In the genomic region with DNA sequence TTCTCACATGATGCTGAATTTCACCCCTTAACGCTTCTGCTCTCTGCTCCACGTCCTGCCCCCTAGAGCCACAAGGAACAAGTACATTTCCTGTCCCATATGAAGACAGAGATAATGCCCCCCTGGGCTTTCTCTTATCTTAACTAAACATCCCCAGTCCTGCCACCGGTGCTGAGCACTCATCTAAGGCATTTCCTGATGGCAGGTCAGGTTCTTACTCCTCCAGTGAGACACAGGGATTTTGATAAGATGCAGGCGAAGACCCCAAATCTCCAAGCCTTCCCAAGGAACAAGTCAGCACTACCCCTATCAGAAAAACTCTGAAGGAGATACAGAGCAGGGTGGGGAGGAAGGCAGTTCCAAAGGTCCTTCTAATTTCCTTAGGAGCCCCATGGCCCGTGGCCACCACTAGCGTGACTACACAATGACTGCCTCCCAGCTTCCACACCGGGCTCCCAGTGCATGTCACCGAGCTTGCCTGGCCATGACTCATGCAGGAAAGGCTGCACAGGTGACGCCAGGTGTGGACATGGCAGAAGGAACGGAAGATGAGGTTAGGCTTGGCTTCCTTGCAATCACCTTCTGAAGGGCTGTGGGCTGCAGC, we compare ENCODE assay signal across 1 cellular context.
A peak's percentile ranks its signal among the peaks of the same experiment; 100 is the strongest.
TF ChIP-seq lines count a peak whose summit lies in the region.

No MANE protein-coding gene starts in this region.

TF ChIP-seq in K562, 482 proteins besides CTCF, POLR2A, EP300 and RAD21 (continued from another document and continues in another):
- TF ChIP-seq TRIM24 (IDR thresholded peaks at IDR 0.05) = peak; percentile 71 to 83; a peak in 3 of 4 replicates
- peak; percentile 81 for TF ChIP-seq SOX6 (IDR thresholded peaks at IDR 0.05)
- TF ChIP-seq, protein P1, sequence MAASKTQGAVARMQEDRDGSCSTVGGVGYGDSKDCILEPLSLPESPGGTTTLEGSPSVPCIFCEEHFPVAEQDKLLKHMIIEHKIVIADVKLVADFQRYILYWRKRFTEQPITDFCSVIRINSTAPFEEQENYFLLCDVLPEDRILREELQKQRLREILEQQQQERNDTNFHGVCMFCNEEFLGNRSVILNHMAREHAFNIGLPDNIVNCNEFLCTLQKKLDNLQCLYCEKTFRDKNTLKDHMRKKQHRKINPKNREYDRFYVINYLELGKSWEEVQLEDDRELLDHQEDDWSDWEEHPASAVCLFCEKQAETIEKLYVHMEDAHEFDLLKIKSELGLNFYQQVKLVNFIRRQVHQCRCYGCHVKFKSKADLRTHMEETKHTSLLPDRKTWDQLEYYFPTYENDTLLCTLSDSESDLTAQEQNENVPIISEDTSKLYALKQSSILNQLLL (CRISPR knock-in tag; IDR thresholded peaks at IDR 0.05; ENCODE audit: borderline replicate concordance) = no peak
- TF ChIP-seq PRPF4 (IDR thresholded peaks at IDR 0.05; ENCODE audit: insufficient read depth, low read depth, low read length, poor library complexity, severe bottlenecking) = no peak
- TF ChIP-seq BRCA1 (IDR thresholded peaks at IDR 0.05) = no peak
- no peak for TF ChIP-seq BRCA1 (CRISPR knock-in tag; IDR thresholded peaks at IDR 0.05)
- no peak for TF ChIP-seq POLR2B (IDR thresholded peaks at IDR 0.05; ENCODE audit: low read depth, partially characterized antibody)
- TF ChIP-seq, protein P2, sequence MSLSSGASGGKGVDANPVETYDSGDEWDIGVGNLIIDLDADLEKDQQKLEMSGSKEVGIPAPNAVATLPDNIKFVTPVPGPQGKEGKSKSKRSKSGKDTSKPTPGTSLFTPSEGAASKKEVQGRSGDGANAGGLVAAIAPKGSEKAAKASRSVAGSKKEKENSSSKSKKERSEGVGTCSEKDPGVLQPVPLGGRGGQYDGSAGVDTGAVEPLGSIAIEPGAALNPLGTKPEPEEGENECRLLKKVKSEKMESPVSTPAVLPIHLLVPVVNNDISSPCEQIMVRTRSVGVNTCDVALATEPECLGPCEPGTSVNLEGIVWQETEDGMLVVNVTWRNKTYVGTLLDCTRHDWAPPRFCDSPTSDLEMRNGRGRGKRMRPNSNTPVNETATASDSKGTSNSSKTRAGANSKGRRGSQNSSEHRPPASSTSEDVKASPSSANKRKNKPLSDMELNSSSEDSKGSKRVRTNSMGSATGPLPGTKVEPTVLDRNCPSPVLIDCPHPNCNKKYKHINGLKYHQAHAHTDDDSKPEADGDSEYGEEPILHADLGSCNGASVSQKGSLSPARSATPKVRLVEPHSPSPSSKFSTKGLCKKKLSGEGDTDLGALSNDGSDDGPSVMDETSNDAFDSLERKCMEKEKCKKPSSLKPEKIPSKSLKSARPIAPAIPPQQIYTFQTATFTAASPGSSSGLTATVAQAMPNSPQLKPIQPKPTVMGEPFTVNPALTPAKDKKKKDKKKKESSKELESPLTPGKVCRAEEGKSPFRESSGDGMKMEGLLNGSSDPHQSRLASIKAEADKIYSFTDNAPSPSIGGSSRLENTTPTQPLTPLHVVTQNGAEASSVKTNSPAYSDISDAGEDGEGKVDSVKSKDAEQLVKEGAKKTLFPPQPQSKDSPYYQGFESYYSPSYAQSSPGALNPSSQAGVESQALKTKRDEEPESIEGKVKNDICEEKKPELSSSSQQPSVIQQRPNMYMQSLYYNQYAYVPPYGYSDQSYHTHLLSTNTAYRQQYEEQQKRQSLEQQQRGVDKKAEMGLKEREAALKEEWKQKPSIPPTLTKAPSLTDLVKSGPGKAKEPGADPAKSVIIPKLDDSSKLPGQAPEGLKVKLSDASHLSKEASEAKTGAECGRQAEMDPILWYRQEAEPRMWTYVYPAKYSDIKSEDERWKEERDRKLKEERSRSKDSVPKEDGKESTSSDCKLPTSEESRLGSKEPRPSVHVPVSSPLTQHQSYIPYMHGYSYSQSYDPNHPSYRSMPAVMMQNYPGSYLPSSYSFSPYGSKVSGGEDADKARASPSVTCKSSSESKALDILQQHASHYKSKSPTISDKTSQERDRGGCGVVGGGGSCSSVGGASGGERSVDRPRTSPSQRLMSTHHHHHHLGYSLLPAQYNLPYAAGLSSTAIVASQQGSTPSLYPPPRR (CRISPR knock-in tag; IDR thresholded peaks at IDR 0.05; ENCODE audit: borderline replicate concordance) = no peak
- no peak for TF ChIP-seq ZNF707 (CRISPR knock-in tag; conservative IDR thresholded peaks at IDR 0.05)
- TF ChIP-seq, protein P3, sequence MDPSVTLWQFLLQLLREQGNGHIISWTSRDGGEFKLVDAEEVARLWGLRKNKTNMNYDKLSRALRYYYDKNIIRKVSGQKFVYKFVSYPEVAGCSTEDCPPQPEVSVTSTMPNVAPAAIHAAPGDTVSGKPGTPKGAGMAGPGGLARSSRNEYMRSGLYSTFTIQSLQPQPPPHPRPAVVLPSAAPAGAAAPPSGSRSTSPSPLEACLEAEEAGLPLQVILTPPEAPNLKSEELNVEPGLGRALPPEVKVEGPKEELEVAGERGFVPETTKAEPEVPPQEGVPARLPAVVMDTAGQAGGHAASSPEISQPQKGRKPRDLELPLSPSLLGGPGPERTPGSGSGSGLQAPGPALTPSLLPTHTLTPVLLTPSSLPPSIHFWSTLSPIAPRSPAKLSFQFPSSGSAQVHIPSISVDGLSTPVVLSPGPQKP (CRISPR knock-in tag; IDR thresholded peaks at IDR 0.05) = no peak
- TF ChIP-seq, protein P4, sequence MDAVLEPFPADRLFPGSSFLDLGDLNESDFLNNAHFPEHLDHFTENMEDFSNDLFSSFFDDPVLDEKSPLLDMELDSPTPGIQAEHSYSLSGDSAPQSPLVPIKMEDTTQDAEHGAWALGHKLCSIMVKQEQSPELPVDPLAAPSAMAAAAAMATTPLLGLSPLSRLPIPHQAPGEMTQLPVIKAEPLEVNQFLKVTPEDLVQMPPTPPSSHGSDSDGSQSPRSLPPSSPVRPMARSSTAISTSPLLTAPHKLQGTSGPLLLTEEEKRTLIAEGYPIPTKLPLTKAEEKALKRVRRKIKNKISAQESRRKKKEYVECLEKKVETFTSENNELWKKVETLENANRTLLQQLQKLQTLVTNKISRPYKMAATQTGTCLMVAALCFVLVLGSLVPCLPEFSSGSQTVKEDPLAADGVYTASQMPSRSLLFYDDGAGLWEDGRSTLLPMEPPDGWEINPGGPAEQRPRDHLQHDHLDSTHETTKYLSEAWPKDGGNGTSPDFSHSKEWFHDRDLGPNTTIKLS (IDR thresholded peaks at IDR 0.05; ENCODE audit: borderline replicate concordance, low read depth) = no peak; the same call in 1 of the 2 replicates
- TF ChIP-seq RBM22 (IDR thresholded peaks at IDR 0.05; ENCODE audit: low read depth, low read length, poor library complexity, severe bottlenecking) = no peak
- no peak for TF ChIP-seq ZBTB8A (IDR thresholded peaks at IDR 0.05; ENCODE audit: partially characterized antibody)
- TF ChIP-seq SMAD3 (CRISPR knock-in tag; conservative IDR thresholded peaks at IDR 0.05) = no peak
- no peak for TF ChIP-seq CHD1 (IDR thresholded peaks at IDR 0.05; ENCODE audit: low read length)
- TF ChIP-seq MIER1 (IDR thresholded peaks at IDR 0.05; ENCODE audit: low read depth) = no peak
- TF ChIP-seq COPS2 (conservative IDR thresholded peaks at IDR 0.05) = no peak
- TF ChIP-seq, protein P5, sequence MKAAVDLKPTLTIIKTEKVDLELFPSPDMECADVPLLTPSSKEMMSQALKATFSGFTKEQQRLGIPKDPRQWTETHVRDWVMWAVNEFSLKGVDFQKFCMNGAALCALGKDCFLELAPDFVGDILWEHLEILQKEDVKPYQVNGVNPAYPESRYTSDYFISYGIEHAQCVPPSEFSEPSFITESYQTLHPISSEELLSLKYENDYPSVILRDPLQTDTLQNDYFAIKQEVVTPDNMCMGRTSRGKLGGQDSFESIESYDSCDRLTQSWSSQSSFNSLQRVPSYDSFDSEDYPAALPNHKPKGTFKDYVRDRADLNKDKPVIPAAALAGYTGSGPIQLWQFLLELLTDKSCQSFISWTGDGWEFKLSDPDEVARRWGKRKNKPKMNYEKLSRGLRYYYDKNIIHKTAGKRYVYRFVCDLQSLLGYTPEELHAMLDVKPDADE (conservative IDR thresholded peaks at IDR 0.05; ENCODE audit: control insufficient read depth, low read depth, low read length) = no peak
- TF ChIP-seq ETV1 (tag; conservative IDR thresholded peaks at IDR 0.05; ENCODE audit: low read depth) = peak; percentile 97
- TF ChIP-seq GABPA (tag; conservative IDR thresholded peaks at IDR 0.05; ENCODE audit: low read depth) = peak; percentile 62
- TF ChIP-seq, protein P6, sequence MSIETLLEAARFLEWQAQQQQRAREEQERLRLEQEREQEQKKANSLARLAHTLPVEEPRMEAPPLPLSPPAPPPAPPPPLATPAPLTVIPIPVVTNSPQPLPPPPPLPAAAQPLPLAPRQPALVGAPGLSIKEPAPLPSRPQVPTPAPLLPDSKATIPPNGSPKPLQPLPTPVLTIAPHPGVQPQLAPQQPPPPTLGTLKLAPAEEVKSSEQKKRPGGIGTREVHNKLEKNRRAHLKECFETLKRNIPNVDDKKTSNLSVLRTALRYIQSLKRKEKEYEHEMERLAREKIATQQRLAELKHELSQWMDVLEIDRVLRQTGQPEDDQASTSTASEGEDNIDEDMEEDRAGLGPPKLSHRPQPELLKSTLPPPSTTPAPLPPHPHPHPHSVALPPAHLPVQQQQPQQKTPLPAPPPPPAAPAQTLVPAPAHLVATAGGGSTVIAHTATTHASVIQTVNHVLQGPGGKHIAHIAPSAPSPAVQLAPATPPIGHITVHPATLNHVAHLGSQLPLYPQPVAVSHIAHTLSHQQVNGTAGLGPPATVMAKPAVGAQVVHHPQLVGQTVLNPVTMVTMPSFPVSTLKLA (conservative IDR thresholded peaks at IDR 0.05) = no peak; a peak in 1 of 4 replicates
- no peak for TF ChIP-seq NFIX (CRISPR knock-in tag; IDR thresholded peaks at IDR 0.05; ENCODE audit: low read depth)
- no peak for TF ChIP-seq SP1 (CRISPR knock-in tag; IDR thresholded peaks at IDR 0.05)
- no peak for TF ChIP-seq U2AF2 (optimal IDR thresholded peaks at IDR 0.05; ENCODE audit: low read depth, low read length)
- no peak for TF ChIP-seq PTTG1 (tag; IDR thresholded peaks at IDR 0.05; ENCODE audit: low read depth)
- TF ChIP-seq, protein P7, sequence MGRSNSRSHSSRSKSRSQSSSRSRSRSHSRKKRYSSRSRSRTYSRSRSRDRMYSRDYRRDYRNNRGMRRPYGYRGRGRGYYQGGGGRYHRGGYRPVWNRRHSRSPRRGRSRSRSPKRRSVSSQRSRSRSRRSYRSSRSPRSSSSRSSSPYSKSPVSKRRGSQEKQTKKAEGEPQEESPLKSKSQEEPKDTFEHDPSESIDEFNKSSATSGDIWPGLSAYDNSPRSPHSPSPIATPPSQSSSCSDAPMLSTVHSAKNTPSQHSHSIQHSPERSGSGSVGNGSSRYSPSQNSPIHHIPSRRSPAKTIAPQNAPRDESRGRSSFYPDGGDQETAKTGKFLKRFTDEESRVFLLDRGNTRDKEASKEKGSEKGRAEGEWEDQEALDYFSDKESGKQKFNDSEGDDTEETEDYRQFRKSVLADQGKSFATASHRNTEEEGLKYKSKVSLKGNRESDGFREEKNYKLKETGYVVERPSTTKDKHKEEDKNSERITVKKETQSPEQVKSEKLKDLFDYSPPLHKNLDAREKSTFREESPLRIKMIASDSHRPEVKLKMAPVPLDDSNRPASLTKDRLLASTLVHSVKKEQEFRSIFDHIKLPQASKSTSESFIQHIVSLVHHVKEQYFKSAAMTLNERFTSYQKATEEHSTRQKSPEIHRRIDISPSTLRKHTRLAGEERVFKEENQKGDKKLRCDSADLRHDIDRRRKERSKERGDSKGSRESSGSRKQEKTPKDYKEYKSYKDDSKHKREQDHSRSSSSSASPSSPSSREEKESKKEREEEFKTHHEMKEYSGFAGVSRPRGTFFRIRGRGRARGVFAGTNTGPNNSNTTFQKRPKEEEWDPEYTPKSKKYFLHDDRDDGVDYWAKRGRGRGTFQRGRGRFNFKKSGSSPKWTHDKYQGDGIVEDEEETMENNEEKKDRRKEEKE (IDR thresholded peaks at IDR 0.05; ENCODE audit: borderline replicate concordance in 1 of 2, control insufficient read depth in 1 of 2, low read depth in 2 of 2, low read length in 1 of 2) = no peak
- no peak for TF ChIP-seq SPI1 (IDR thresholded peaks at IDR 0.05; ENCODE audit: borderline replicate concordance, low read depth, low read length)
- TF ChIP-seq, protein P8, sequence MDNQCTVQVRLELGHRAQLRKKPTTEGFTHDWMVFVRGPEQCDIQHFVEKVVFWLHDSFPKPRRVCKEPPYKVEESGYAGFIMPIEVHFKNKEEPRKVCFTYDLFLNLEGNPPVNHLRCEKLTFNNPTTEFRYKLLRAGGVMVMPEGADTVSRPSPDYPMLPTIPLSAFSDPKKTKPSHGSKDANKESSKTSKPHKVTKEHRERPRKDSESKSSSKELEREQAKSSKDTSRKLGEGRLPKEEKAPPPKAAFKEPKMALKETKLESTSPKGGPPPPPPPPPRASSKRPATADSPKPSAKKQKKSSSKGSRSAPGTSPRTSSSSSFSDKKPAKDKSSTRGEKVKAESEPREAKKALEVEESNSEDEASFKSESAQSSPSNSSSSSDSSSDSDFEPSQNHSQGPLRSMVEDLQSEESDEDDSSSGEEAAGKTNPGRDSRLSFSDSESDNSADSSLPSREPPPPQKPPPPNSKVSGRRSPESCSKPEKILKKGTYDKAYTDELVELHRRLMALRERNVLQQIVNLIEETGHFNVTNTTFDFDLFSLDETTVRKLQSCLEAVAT (IDR thresholded peaks at IDR 0.05) = no peak
- TF ChIP-seq LEF1 (IDR thresholded peaks at IDR 0.05) = peak; percentile 66
- TF ChIP-seq CEBPG (CRISPR knock-in tag; IDR thresholded peaks at IDR 0.05) = no peak
- TF ChIP-seq CEBPG (tag; conservative IDR thresholded peaks at IDR 0.05 in 1 of 2, IDR thresholded peaks at IDR 0.05 in 1 of 2) = no peak
- TF ChIP-seq WHSC1 (IDR thresholded peaks at IDR 0.05; ENCODE audit: low read length) = no peak
- TF ChIP-seq TBL1XR1 (IDR thresholded peaks at IDR 0.05; ENCODE audit: low read length in 2 of 2) = peak in 1 of 2 experiments; percentile 86; a peak in 2 of 4 replicates
- 0 out of 2 replicates have a peak, but pooled peaks have one; percentile 75 for TF ChIP-seq CC2D1A (IDR thresholded peaks at IDR 0.05)
- TF ChIP-seq, protein P9, sequence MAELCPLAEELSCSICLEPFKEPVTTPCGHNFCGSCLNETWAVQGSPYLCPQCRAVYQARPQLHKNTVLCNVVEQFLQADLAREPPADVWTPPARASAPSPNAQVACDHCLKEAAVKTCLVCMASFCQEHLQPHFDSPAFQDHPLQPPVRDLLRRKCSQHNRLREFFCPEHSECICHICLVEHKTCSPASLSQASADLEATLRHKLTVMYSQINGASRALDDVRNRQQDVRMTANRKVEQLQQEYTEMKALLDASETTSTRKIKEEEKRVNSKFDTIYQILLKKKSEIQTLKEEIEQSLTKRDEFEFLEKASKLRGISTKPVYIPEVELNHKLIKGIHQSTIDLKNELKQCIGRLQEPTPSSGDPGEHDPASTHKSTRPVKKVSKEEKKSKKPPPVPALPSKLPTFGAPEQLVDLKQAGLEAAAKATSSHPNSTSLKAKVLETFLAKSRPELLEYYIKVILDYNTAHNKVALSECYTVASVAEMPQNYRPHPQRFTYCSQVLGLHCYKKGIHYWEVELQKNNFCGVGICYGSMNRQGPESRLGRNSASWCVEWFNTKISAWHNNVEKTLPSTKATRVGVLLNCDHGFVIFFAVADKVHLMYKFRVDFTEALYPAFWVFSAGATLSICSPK (IDR thresholded peaks at IDR 0.05; ENCODE audit: borderline replicate concordance) = no peak
- TF ChIP-seq, protein P10, sequence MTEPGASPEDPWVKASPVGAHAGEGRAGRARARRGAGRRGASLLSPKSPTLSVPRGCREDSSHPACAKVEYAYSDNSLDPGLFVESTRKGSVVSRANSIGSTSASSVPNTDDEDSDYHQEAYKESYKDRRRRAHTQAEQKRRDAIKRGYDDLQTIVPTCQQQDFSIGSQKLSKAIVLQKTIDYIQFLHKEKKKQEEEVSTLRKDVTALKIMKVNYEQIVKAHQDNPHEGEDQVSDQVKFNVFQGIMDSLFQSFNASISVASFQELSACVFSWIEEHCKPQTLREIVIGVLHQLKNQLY (CRISPR knock-in tag; conservative IDR thresholded peaks at IDR 0.05) = no peak
- TF ChIP-seq ZNF324 (CRISPR knock-in tag; IDR thresholded peaks at IDR 0.05) = no peak
- no peak for TF ChIP-seq ZNF165 (CRISPR knock-in tag; IDR thresholded peaks at IDR 0.05; ENCODE audit: borderline replicate concordance)
- TF ChIP-seq HIVEP1 (CRISPR knock-in tag; IDR thresholded peaks at IDR 0.05) = no peak
